In genomic region chr16:89616576-89617437, GRCh38 we compare ENCODE assay signal across 18 cellular contexts. TPM values are rescaled to one million over a fixed set of nuclear protein-coding genes. Genes with fewer than 3 reads are reported as not detected.
A peak's percentile ranks its signal among the peaks of the same experiment; 100 is the strongest.
DNase-seq lines count a peak whose midpoint lies in the region; ATAC-seq, FAIRE-seq and TF ChIP-seq lines count a peak whose summit lies in the region.
"Had no signal": no experiment of that assay in that cellular context is flagged by ENCODE, and none has a peak within 500 bp of the region (broad histone marks: within the 10 kb centered on the region; RNA-seq: fewer than 3 reads in every experiment).

No MANE protein-coding gene starts in this region.

- H2AFZ ChIP-seq in GM12878 (ENCODE audit: control insufficient read depth, low read depth, low read length) = no peak overlapping the region
- no peak overlapping the region for H2AFZ ChIP-seq in neural progenitor cell (replicated peaks)
- H2AFZ ChIP-seq: hepatocyte had no signal

- TF ChIP-seq POLR2A in GM12878 (IDR thresholded peaks at IDR 0.05; ENCODE audit: low read depth, low read length) = no peak

- peak overlapping the region; percentile 88 for H3K27ac Mint-ChIP-seq in activated CD4-positive, alpha-beta T cell treated with anti-CD3 and anti-CD28 coated beads, Interleukin-2, amount 10 ng/mL, durations not matched to agents 7 days and 5 days
- H3K27ac Mint-ChIP-seq in T-cell (peak overlapping the region; percentile 89 to 93), neural progenitor cell (peak overlapping the region; percentile 96)

- H3K9ac ChIP-seq in GM12878 (ENCODE audit: control insufficient read depth, insufficient read depth, low read length) = no peak overlapping the region
- no peak overlapping the region for H3K9ac ChIP-seq in neural progenitor cell

- no peak for FAIRE-seq in GM12878 (lab: Jason Lieb, UNC)
- FAIRE-seq: A204.1 had no signal

- WGBS in GM12878 (ENCODE audit: insufficient coverage, insufficient replicate concordance, low lambda C conversion rate, missing lambda C conversion rate) = 42% methylated on average over 27 of the region's 27 CpGs

- POLR2A ChIA-PET in activated CD4-positive, alpha-beta T cell treated with anti-CD3 and anti-CD28 coated beads, Interleukin-2, amount 10 ng/mL, durations not matched to agents 7 days and 5 days (lab: Charles Lee) = no interaction called here
- POLR2A ChIA-PET in T-cell (lab: Charles Lee) = no interaction called here
- POLR2A ChIA-PET in GM12878 (lab: Charles Lee) = no interaction called here

- H3K27me3 ChIP-seq in GM12878 (replicated peaks in 1 of 2; ENCODE audit: control insufficient read depth in 2 of 2, insufficient read depth in 2 of 2, low read length in 1 of 2) (no peaks in the 10 kb centered on the region), neural progenitor cell (no peaks in the 10 kb centered on the region)
- H3K27me3 ChIP-seq: hepatocyte had no signal

- ATAC-seq in T-cell (replicated peaks in 1 of 4) (peak in 3 of 4 experiments; percentile 46 to 58 (median 55)), GM12878 (peak; percentile 16; the same call in 2 of the 3 replicates), GM21447 (IDR thresholded peaks at IDR 0.05; ENCODE audit: unreplicated experiment) (no peak)
- ATAC-seq: left lung, Panc1 had no signal

- H3K4me1 Mint-ChIP-seq in activated CD4-positive, alpha-beta T cell treated with anti-CD3 and anti-CD28 coated beads, Interleukin-2, amount 10 ng/mL, durations not matched to agents 7 days and 5 days = peaks cover 13% of the 10 kb centered on the region
- H3K4me1 Mint-ChIP-seq in T-cell (peaks cover 11 to 13% (median 13%) of the 10 kb centered on the region in 3 donors), neural progenitor cell (peaks cover 31% of the 10 kb centered on the region)

- H3K79me2 ChIP-seq in GM12878 (ENCODE audit: control insufficient read depth, insufficient read depth, low read length) (no peaks in the 10 kb centered on the region), neural progenitor cell (ENCODE audit: low read depth) (no peaks in the 10 kb centered on the region)
- H3K79me2 ChIP-seq: hepatocyte had no signal

- H3K27ac ChIP-seq in GM12878 (ENCODE audit: control insufficient read depth, insufficient read depth) (no peak overlapping the region), neural progenitor cell (no peak overlapping the region)
- H3K27ac ChIP-seq: hepatocyte had no signal

- SMC1A ChIA-PET in GM12878 (lab: Charles Lee; ENCODE audit: uncharacterized antibody, unreplicated experiment) = no interaction called here

- TF ChIP-seq CTCF in GM12878 (IDR thresholded peaks at IDR 0.05 in 2 of 3, conservative IDR thresholded peaks at IDR 0.05 in 1 of 3; ENCODE audit: control insufficient read depth in 2 of 3, extremely low read depth in 1 of 3, insufficient read depth in 1 of 3, low read depth in 3 of 3, low read length in 3 of 3) (no peak), neural progenitor cell (IDR thresholded peaks at IDR 0.05) (no peak)

- H3K4me1 ChIP-seq in GM12878 (ENCODE audit: control insufficient read depth, insufficient read depth, low read length) = no peaks in the 10 kb centered on the region
- H3K4me1 ChIP-seq in neural progenitor cell = peaks cover 9% of the 10 kb centered on the region
- H3K4me1 ChIP-seq: HAP-1, left lung had no signal

- H3K27me3 Mint-ChIP-seq in activated CD4-positive, alpha-beta T cell treated with anti-CD3 and anti-CD28 coated beads, Interleukin-2, amount 10 ng/mL, durations not matched to agents 7 days and 5 days = peaks cover 3% of the 10 kb centered on the region
- H3K27me3 Mint-ChIP-seq in T-cell = peaks cover 0 to 2% of the 10 kb centered on the region in 2 donors
- H3K27me3 Mint-ChIP-seq in neural progenitor cell (ENCODE audit: insufficient read depth, low read depth) = peaks cover 19% of the 10 kb centered on the region

- H4K20me1 ChIP-seq in GM12878 (ENCODE audit: control insufficient read depth, insufficient read depth) (no peaks in the 10 kb centered on the region), neural progenitor cell (ENCODE audit: low read depth) (no peaks in the 10 kb centered on the region)

- peaks cover 16% of the 10 kb centered on the region for H3F3A ChIP-seq in neural progenitor cell (ENCODE audit: low read depth)

- no peaks in the 10 kb centered on the region for H3K9me3 ChIP-seq in GM12878 (replicated peaks; ENCODE audit: control insufficient read depth, insufficient read depth, low read length)
- no peaks in the 10 kb centered on the region for H3K9me3 ChIP-seq in neural progenitor cell (ENCODE audit: low read depth)
- H3K9me3 ChIP-seq: HAP-1, left lung had no signal

- no peak overlapping the region for H3K4me2 ChIP-seq in GM12878 (ENCODE audit: control insufficient read depth, insufficient read depth)
- H3K4me2 ChIP-seq in neural progenitor cell = no peak overlapping the region
- H3K4me2 ChIP-seq: hepatocyte had no signal

- CTCF ChIA-PET in activated CD4-positive, alpha-beta T cell treated with anti-CD3 and anti-CD28 coated beads, Interleukin-2, amount 10 ng/mL, durations not matched to agents 7 days and 5 days (lab: Charles Lee) = interaction anchor here (1.1 to 1.9 kb wide), 3 partner anchors 15 to 51 kb away, joined by 3 to 4 read pairs (median 3); no protein-coding TSS in a partner anchor
- CTCF ChIA-PET in T-cell (lab: Charles Lee) (no interaction called here), GM12878 (lab: Yijun Ruan, JAX) (no interaction called here)

- in situ Hi-C loops in GM12878 (cut with MboI) = no loop called here

- peaks cover 6% of the 10 kb centered on the region for H3K36me3 Mint-ChIP-seq in activated CD4-positive, alpha-beta T cell treated with anti-CD3 and anti-CD28 coated beads, Interleukin-2, amount 10 ng/mL, durations not matched to agents 7 days and 5 days (ENCODE audit: low read depth)
- H3K36me3 Mint-ChIP-seq in T-cell (no peaks in the 10 kb centered on the region), neural progenitor cell (no peaks in the 10 kb centered on the region)

- peak; percentile 26 for DNase-seq in activated CD4-positive, alpha-beta T cell treated with anti-CD3 and anti-CD28 coated beads, Interleukin-2, amount 10 ng/mL, durations not matched to agents 7 days and 5 days
- no peak for DNase-seq in activated CD4-positive, alpha-beta T cell treated with anti-CD3 and anti-CD28 coated beads, Interleukin-2, amount 50 U/mL, for 48 hours
- DNase-seq in T-cell (peak in 14 of 34 experiments; percentile 8 to 52 (median 24)), GM12878 (ENCODE audit: low read depth, low spot score) (no peak), neural progenitor cell (ENCODE audit: low spot score) (no peak), mesenteric fat pad (ENCODE audit: low spot score) (no peak), GDM1 (lab: John Stamatoyannopoulos, UW) (no peak)
- DNase-seq: activated CD4-positive, alpha-beta T cell treated with anti-CD3 and anti-CD28 coated beads, Interleukin-2, amount 50 U/mL, for 1 hour; anterior cingulate cortex; left lung; NCI-H1694; NCI-H526 had no signal

- intact Hi-C loops in GM12878 (cut with micrococcal nuclease; ENCODE audit: unreplicated experiment) = no loop called here

- H3K4me3 Mint-ChIP-seq in activated CD4-positive, alpha-beta T cell treated with anti-CD3 and anti-CD28 coated beads, Interleukin-2, amount 10 ng/mL, durations not matched to agents 7 days and 5 days = no peak overlapping the region
- H3K4me3 Mint-ChIP-seq in T-cell = peak overlapping the region in 1 of 3 donors; percentile 66
- H3K4me3 Mint-ChIP-seq in neural progenitor cell = no peak overlapping the region

- BruUV-seq in GM12878 (replicated peaks; lab: Mats Ljungman, UMichigan) = no TSS peak

- peaks cover 8% of the 10 kb centered on the region for H3K9me3 Mint-ChIP-seq in activated CD4-positive, alpha-beta T cell treated with anti-CD3 and anti-CD28 coated beads, Interleukin-2, amount 10 ng/mL, durations not matched to agents 7 days and 5 days
- H3K9me3 Mint-ChIP-seq in T-cell = peaks cover 0 to 10% (median 3%) of the 10 kb centered on the region in 3 donors
- peaks cover 2% of the 10 kb centered on the region for H3K9me3 Mint-ChIP-seq in neural progenitor cell

- H3K36me3 ChIP-seq in GM12878 (ENCODE audit: control insufficient read depth in 2 of 2, insufficient read depth in 2 of 2, low read length in 1 of 2) (no peaks in the 10 kb centered on the region), neural progenitor cell (no peaks in the 10 kb centered on the region)
- H3K36me3 ChIP-seq: HAP-1, left lung had no signal

- no peak for TF ChIP-seq RAD21 in GM12878 (IDR thresholded peaks at IDR 0.05; ENCODE audit: insufficient read depth, low read depth, low read length)

- no peak for TF ChIP-seq EP300 in GM12878 (IDR thresholded peaks at IDR 0.05; ENCODE audit: borderline replicate concordance in 1 of 2, control insufficient read depth in 1 of 2, low read depth in 2 of 2, low read length in 2 of 2)

- no peak overlapping the region for H3K4me3 ChIP-seq in GM12878
- no peak overlapping the region for H3K4me3 ChIP-seq in neural progenitor cell
- H3K4me3 ChIP-seq: HAP-1, hepatocyte, left lung had no signal

- RAD21 ChIA-PET in GM12878 (lab: Charles Lee; ENCODE audit: unreplicated experiment) = no interaction called here

RNA-seq across cellular contexts. Expression of gene DPEP1, which starts 3.4 kb away (rescaled TPM):
- not detected for total RNA-seq in activated CD4-positive, alpha-beta T cell treated with anti-CD3 and anti-CD28 coated beads, Interleukin-2, amount 10 ng/mL, durations not matched to agents 7 days and 5 days
- total RNA-seq in T-cell = under 1 TPM in 1 of 5 donors, not detected in 4; 0.18 TPM
- not detected in 2 replicates for total RNA-seq in GM12878 (2013; cell fraction: nucleolus; rRNA removed)
- total RNA-seq in GM12878 (2014; rRNA removed) = not detected in 2 replicates
- not detected in 2 replicates for total RNA-seq in GM12878 (2014; rRNA removed; fragmentation: Illumina TruSeq; extraction: Trizol)
- not detected in 2 replicates for total RNA-seq in GM12878 (2021)
- not detected for polyA plus RNA-seq in GM12878 (2011; ENCODE audit: low read depth)
- polyA plus RNA-seq in GM12878 (2011; rRNA removed) = not detected in 2 replicates
- not detected in 2 replicates for polyA plus RNA-seq in GM12878 (2011; cell fraction: cytosol; rRNA removed)
- 0.34 and 0.47 TPM in 2 replicates for polyA plus RNA-seq in GM12878 (2011; cell fraction: nucleus; rRNA removed)
- polyA plus RNA-seq in GM12878 (2012) = not detected in 2 replicates
- not detected in 2 replicates for polyA plus RNA-seq in GM12878 (2014; fragmentation: Illumina TruSeq; extraction: Trizol)
- polyA plus RNA-seq in GM12878 (2014; fragmentation: Nextera tagmentation; extraction: Ambion mirVana) = not detected
- polyA plus RNA-seq in GM12878 (2014; rRNA removed) = not detected in 2 replicates
- not detected for polyA plus RNA-seq in GM12878 (2016; fragmentation: Nextera tagmentation; extraction: Ambion mirVana)
- not detected in 2 replicates for polyA minus RNA-seq in GM12878 (2011; rRNA and poly(A)+ RNA removed)
- polyA minus RNA-seq in GM12878 (2011; cell fraction: cytosol; rRNA and poly(A)+ RNA removed) = not detected in 2 replicates
- polyA minus RNA-seq in GM12878 (2011; cell fraction: nucleus; rRNA and poly(A)+ RNA removed) = not detected in 2 replicates
- 0.24 and 0.74 TPM in 2 replicates for total RNA-seq in neural progenitor cell (ENCODE audit: low replicate concordance)
- total RNA-seq in mesenteric fat pad = 0.51 TPM
- total RNA-seq: T-helper 1 cell treated with Interleukin-12 subunit alpha and Interleukin-12 subunit beta and Interleukin-4 antibody, amounts not matched to agents 30 ng/mL and 1 ng/mL, for 36 hours had no signal

RNA-seq across cellular contexts. Expression of gene CHMP1A, which starts 40.7 kb away (rescaled TPM):
- total RNA-seq in activated CD4-positive, alpha-beta T cell treated with anti-CD3 and anti-CD28 coated beads, Interleukin-2, amount 10 ng/mL, durations not matched to agents 7 days and 5 days = 100 to 1,000 TPM in 1 of 2 experiments, 10 to 100 TPM in 1; 77.6 to 102 TPM
- total RNA-seq in T-cell (10 to 100 TPM; 73.1 to 97.4 (median 90.4) TPM), GM12878 (2014; rRNA removed) (59.0 and 67.8 TPM in 2 replicates), GM12878 (2014; rRNA removed; fragmentation: Illumina TruSeq; extraction: Trizol) (36.3 and 41.5 TPM in 2 replicates), GM12878 (2021) (81.4 and 85.3 TPM in 2 replicates), neural progenitor cell (ENCODE audit: low replicate concordance) (34.6 and 78.5 TPM in 2 replicates), mesenteric fat pad (64.3 TPM)
- 31.4 and 32.8 TPM in 2 replicates for total RNA-seq in GM12878 (2013; cell fraction: nucleolus; rRNA removed)
- polyA plus RNA-seq in GM12878 (2011; ENCODE audit: low read depth) = 26.0 TPM
- polyA plus RNA-seq in GM12878 (2011; rRNA removed) (20.7 and 41.0 TPM in 2 replicates), GM12878 (2014; fragmentation: Illumina TruSeq; extraction: Trizol) (12.3 and 36.2 TPM in 2 replicates), GM12878 (2014; fragmentation: Nextera tagmentation; extraction: Ambion mirVana) (1 to 10 TPM; 1.0 to 3.8 TPM), GM12878 (2014; rRNA removed) (82.8 and 97.4 TPM in 2 replicates), GM12878 (2016; fragmentation: Nextera tagmentation; extraction: Ambion mirVana) (10 to 100 TPM; 81.2 to 86.7 TPM)
- polyA plus RNA-seq in GM12878 (2011; cell fraction: cytosol; rRNA removed) = 64.0 and 95.0 TPM in 2 replicates
- polyA plus RNA-seq in GM12878 (2011; cell fraction: nucleus; rRNA removed) = 140 and 176 TPM in 2 replicates
- 48.6 and 57.5 TPM in 2 replicates for polyA plus RNA-seq in GM12878 (2012)
- 35.8 and 61.5 TPM in 2 replicates for polyA minus RNA-seq in GM12878 (2011; rRNA and poly(A)+ RNA removed)
- polyA minus RNA-seq in GM12878 (2011; cell fraction: cytosol; rRNA and poly(A)+ RNA removed) = 25.9 and 29.3 TPM in 2 replicates
- 16.7 and 27.9 TPM in 2 replicates for polyA minus RNA-seq in GM12878 (2011; cell fraction: nucleus; rRNA and poly(A)+ RNA removed)

RNA-seq across cellular contexts. Expression of gene SPATA33, which starts 40.8 kb away (rescaled TPM):
- 10 to 100 TPM; 14.5 to 14.8 TPM for total RNA-seq in activated CD4-positive, alpha-beta T cell treated with anti-CD3 and anti-CD28 coated beads, Interleukin-2, amount 10 ng/mL, durations not matched to agents 7 days and 5 days
- 10 to 100 TPM in 2 of 5 donors, 1 to 10 TPM in 3; 5.0 to 11.1 (median 8.1) TPM for total RNA-seq in T-cell
- 7.8 and 9.2 TPM in 2 replicates for total RNA-seq in GM12878 (2013; cell fraction: nucleolus; rRNA removed)
- 5.1 and 6.9 TPM in 2 replicates for total RNA-seq in GM12878 (2014; rRNA removed)
- total RNA-seq in GM12878 (2014; rRNA removed; fragmentation: Illumina TruSeq; extraction: Trizol) = 5.6 and 7.1 TPM in 2 replicates
- total RNA-seq in GM12878 (2021) = 11.1 and 12.1 TPM in 2 replicates
- 1.7 TPM for polyA plus RNA-seq in GM12878 (2011; ENCODE audit: low read depth)
- 2.4 and 3.4 TPM in 2 replicates for polyA plus RNA-seq in GM12878 (2011; rRNA removed)
- polyA plus RNA-seq in GM12878 (2011; cell fraction: cytosol; rRNA removed) = 3.1 and 3.8 TPM in 2 replicates
- polyA plus RNA-seq in GM12878 (2011; cell fraction: nucleus; rRNA removed) = 7.6 and 9.4 TPM in 2 replicates
- 2.9 and 6.0 TPM in 2 replicates for polyA plus RNA-seq in GM12878 (2012)
- 4.9 and 8.3 TPM in 2 replicates for polyA plus RNA-seq in GM12878 (2014; fragmentation: Illumina TruSeq; extraction: Trizol)
- polyA plus RNA-seq in GM12878 (2014; fragmentation: Nextera tagmentation; extraction: Ambion mirVana) = 1 to 10 TPM; 1.1 to 2.9 TPM
- polyA plus RNA-seq in GM12878 (2014; rRNA removed) = 8.1 and 10.9 TPM in 2 replicates
- polyA plus RNA-seq in GM12878 (2016; fragmentation: Nextera tagmentation; extraction: Ambion mirVana) = 10 to 100 TPM; 15.7 to 15.8 TPM
- 2.6 and 3.4 TPM in 2 replicates for polyA minus RNA-seq in GM12878 (2011; rRNA and poly(A)+ RNA removed)
- polyA minus RNA-seq in GM12878 (2011; cell fraction: cytosol; rRNA and poly(A)+ RNA removed) = 0.94 and 2.3 TPM in 2 replicates
- polyA minus RNA-seq in GM12878 (2011; cell fraction: nucleus; rRNA and poly(A)+ RNA removed) = 2.2 and 4.1 TPM in 2 replicates
- 9.3 and 14.1 TPM in 2 replicates for total RNA-seq in neural progenitor cell (ENCODE audit: low replicate concordance)
- 4.6 TPM for total RNA-seq in mesenteric fat pad

RNA-seq across cellular contexts. Expression of gene CPNE7, which starts 41.2 kb away (rescaled TPM):
- 1 to 10 TPM; 5.1 to 5.7 TPM for total RNA-seq in activated CD4-positive, alpha-beta T cell treated with anti-CD3 and anti-CD28 coated beads, Interleukin-2, amount 10 ng/mL, durations not matched to agents 7 days and 5 days
- 1 to 10 TPM; 1.9 to 8.7 (median 5.1) TPM for total RNA-seq in T-cell
- 55.5 and 58.7 TPM in 2 replicates for total RNA-seq in GM12878 (2013; cell fraction: nucleolus; rRNA removed)
- total RNA-seq in GM12878 (2014; rRNA removed) = 22.5 and 23.4 TPM in 2 replicates
- total RNA-seq in GM12878 (2014; rRNA removed; fragmentation: Illumina TruSeq; extraction: Trizol) = 13.1 and 13.5 TPM in 2 replicates
- 39.6 and 46.9 TPM in 2 replicates for total RNA-seq in GM12878 (2021)
- polyA plus RNA-seq in GM12878 (2011; ENCODE audit: low read depth) = 2.9 TPM
- polyA plus RNA-seq in GM12878 (2011; rRNA removed) = 6.1 and 7.4 TPM in 2 replicates
- polyA plus RNA-seq in GM12878 (2011; cell fraction: cytosol; rRNA removed) = 5.6 and 10.3 TPM in 2 replicates
- polyA plus RNA-seq in GM12878 (2011; cell fraction: nucleus; rRNA removed) = 210 and 211 TPM in 2 replicates
- polyA plus RNA-seq in GM12878 (2012) = 8.5 and 9.2 TPM in 2 replicates
- 16.5 and 17.5 TPM in 2 replicates for polyA plus RNA-seq in GM12878 (2014; fragmentation: Illumina TruSeq; extraction: Trizol)
- polyA plus RNA-seq in GM12878 (2014; fragmentation: Nextera tagmentation; extraction: Ambion mirVana) = 1 to 10 TPM in 1 of 2 experiments, under 1 TPM in 1; 0.29 to 1.1 TPM
- polyA plus RNA-seq in GM12878 (2014; rRNA removed) = 39.7 and 49.2 TPM in 2 replicates
- polyA plus RNA-seq in GM12878 (2016; fragmentation: Nextera tagmentation; extraction: Ambion mirVana) = 10 to 100 TPM; 17.6 to 19.7 TPM
- polyA minus RNA-seq in GM12878 (2011; rRNA and poly(A)+ RNA removed) = 1.2 and 1.4 TPM in 2 replicates
- 3.2 TPM in 1 of 2 replicates, not detected in the other for polyA minus RNA-seq in GM12878 (2011; cell fraction: cytosol; rRNA and poly(A)+ RNA removed)
- 5.8 and 6.4 TPM in 2 replicates for polyA minus RNA-seq in GM12878 (2011; cell fraction: nucleus; rRNA and poly(A)+ RNA removed)
- 5.2 and 21.1 TPM in 2 replicates for total RNA-seq in neural progenitor cell (ENCODE audit: low replicate concordance)
- total RNA-seq in mesenteric fat pad = 1.3 TPM

RNA-seq across cellular contexts. Expression of gene RPL13, which starts 56.3 kb away (rescaled TPM):
- total RNA-seq in activated CD4-positive, alpha-beta T cell treated with anti-CD3 and anti-CD28 coated beads, Interleukin-2, amount 10 ng/mL, durations not matched to agents 7 days and 5 days = 1,000 to 10,000 TPM; 1,763 to 2,076 TPM
- total RNA-seq in T-cell (1,000 to 10,000 TPM; 4,444 to 6,530 (median 5,942) TPM), GM12878 (2014; rRNA removed) (7,892 and 9,428 TPM in 2 replicates), GM12878 (2014; rRNA removed; fragmentation: Illumina TruSeq; extraction: Trizol) (2,108 and 2,400 TPM in 2 replicates), GM12878 (2021) (4,034 and 4,132 TPM in 2 replicates), neural progenitor cell (ENCODE audit: low replicate concordance) (1,914 and 5,602 TPM in 2 replicates), mesenteric fat pad (1,718 TPM)
- total RNA-seq in GM12878 (2013; cell fraction: nucleolus; rRNA removed) = 555 and 566 TPM in 2 replicates
- polyA plus RNA-seq in GM12878 (2011; ENCODE audit: low read depth) = 2,666 TPM
- polyA plus RNA-seq in GM12878 (2011; rRNA removed) (1,025 and 2,315 TPM in 2 replicates), GM12878 (2014; fragmentation: Illumina TruSeq; extraction: Trizol) (872 and 1,693 TPM in 2 replicates), GM12878 (2014; fragmentation: Nextera tagmentation; extraction: Ambion mirVana) (1,000 to 10,000 TPM in 1 of 2 experiments, 100 to 1,000 TPM in 1; 386 to 1,247 TPM), GM12878 (2014; rRNA removed) (6,764 and 8,907 TPM in 2 replicates), GM12878 (2016; fragmentation: Nextera tagmentation; extraction: Ambion mirVana) (1,000 to 10,000 TPM; 2,572 to 2,650 TPM)
- 3,460 and 6,315 TPM in 2 replicates for polyA plus RNA-seq in GM12878 (2011; cell fraction: cytosol; rRNA removed)
- 1,880 and 1,959 TPM in 2 replicates for polyA plus RNA-seq in GM12878 (2011; cell fraction: nucleus; rRNA removed)
- polyA plus RNA-seq in GM12878 (2012) = 4,925 and 6,484 TPM in 2 replicates
- polyA minus RNA-seq in GM12878 (2011; rRNA and poly(A)+ RNA removed) = 392 and 1,069 TPM in 2 replicates
- 929 and 1,175 TPM in 2 replicates for polyA minus RNA-seq in GM12878 (2011; cell fraction: cytosol; rRNA and poly(A)+ RNA removed)
- polyA minus RNA-seq in GM12878 (2011; cell fraction: nucleus; rRNA and poly(A)+ RNA removed) = 344 and 499 TPM in 2 replicates
